In genomic region chr16:11614587-11615175, GRCh38 we compare ENCODE assay signal across 1 cellular context.
TF ChIP-seq lines count a peak whose summit lies in the region.

No MANE protein-coding gene starts in this region.

TF ChIP-seq in IMR-90, 13 proteins besides CTCF, POLR2A, EP300 and RAD21:
- TF ChIP-seq CHD1 (IDR thresholded peaks at IDR 0.05; ENCODE audit: low read depth, low read length) (no peak), FOS (IDR thresholded peaks at IDR 0.05; ENCODE audit: low read depth, low read length) (no peak)
